Comparison of ENCODE assay signal across 17 cellular contexts in the genomic region with DNA sequence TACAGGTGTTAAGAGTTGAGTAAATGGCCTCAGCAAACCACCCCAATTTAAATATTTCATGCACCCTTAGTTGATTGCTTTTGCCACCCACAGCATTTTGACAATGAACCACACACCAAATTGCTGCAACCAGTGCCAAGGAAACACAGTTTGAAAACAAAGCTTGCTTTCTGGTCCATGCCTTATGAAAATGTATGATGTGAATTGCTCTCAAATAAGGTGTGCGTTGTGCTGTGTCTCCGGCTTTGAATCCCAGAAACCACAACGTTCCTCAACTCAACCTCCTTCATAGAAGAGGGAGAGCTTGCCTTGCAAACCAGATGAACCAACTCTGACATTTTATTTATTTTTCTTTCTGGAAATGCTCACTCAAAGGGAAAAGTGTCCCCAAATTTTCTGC.
DNase-seq lines count a peak whose midpoint lies in the region; ATAC-seq and TF ChIP-seq lines count a peak whose summit lies in the region.
"Had no signal": no experiment of that assay in that cellular context is flagged by ENCODE, and none has a peak within 500 bp of the region (broad histone marks: within the 10 kb centered on the region; RNA-seq: fewer than 3 reads in every experiment).

No MANE protein-coding gene starts in this region.

- H3K4me1 Mint-ChIP-seq in osteocyte (ENCODE audit: unreplicated experiment): no peaks in the 10 kb centered on the region
- H3K4me1 Mint-ChIP-seq: CD4-positive, CD25-positive, alpha-beta regulatory T cell had no signal

- DNase-seq in NCI-H748 (lab: John Stamatoyannopoulos, UW; ENCODE audit: unreplicated experiment) (peak; percentile 8), NCI-H748 treated with DMSO at 0.1 percent for 48 hours (lab: John Stamatoyannopoulos, UW) (no peak), SJSA1 (ENCODE audit: low read depth in 1 of 2, low spot score in 2 of 2) (peak; percentile 40 to 60), pons (ENCODE audit: low spot score) (peak; percentile 68), NCI-H2107 (lab: John Stamatoyannopoulos, UW) (no peak), osteocyte (ENCODE audit: extremely low spot score, unreplicated experiment) (no peak)
- DNase-seq: 8988T; AML-193; Calu3; CD4-positive, CD25-positive, alpha-beta regulatory T cell; DMS 273 treated with DMSO at 0.1 percent for 48 hours; GOT3; H9 had no signal

- no peaks in the 10 kb centered on the region for H3K9me3 Mint-ChIP-seq in osteocyte (ENCODE audit: unreplicated experiment)

- no peaks in the 10 kb centered on the region for H3K27me3 Mint-ChIP-seq in osteocyte (ENCODE audit: unreplicated experiment)
- H3K27me3 Mint-ChIP-seq: CD4-positive, CD25-positive, alpha-beta regulatory T cell had no signal

- H3K36me3 ChIP-seq in SJSA1: no peaks in the 10 kb centered on the region
- H3K36me3 ChIP-seq: BLaER1 treated with 17β-estradiol and CSF1 and Interleukin-3, amounts not matched to agents 10 nM and 100 nM had no signal

- no peaks in the 10 kb centered on the region for H3K27me3 ChIP-seq in SJSA1 (replicated peaks)
- H3K27me3 ChIP-seq: BLaER1 treated with 17β-estradiol and CSF1 and Interleukin-3, amounts not matched to agents 10 nM and 100 nM had no signal

- no peak for ATAC-seq in GM19452 (IDR thresholded peaks at IDR 0.05; ENCODE audit: unreplicated experiment)
- ATAC-seq: GM12878, HepG2 had no signal

- no peak overlapping the region for H3K4me3 ChIP-seq in SJSA1
- H3K4me3 ChIP-seq: BLaER1 treated with 17β-estradiol and CSF1 and Interleukin-3, amounts not matched to agents 10 nM and 100 nM; GM12878 had no signal

- no peak overlapping the region for H3K4me3 Mint-ChIP-seq in osteocyte (ENCODE audit: unreplicated experiment)
- H3K4me3 Mint-ChIP-seq: CD4-positive, CD25-positive, alpha-beta regulatory T cell; H9 had no signal

- H3K27ac Mint-ChIP-seq in osteocyte (ENCODE audit: unreplicated experiment): no peak overlapping the region
- H3K27ac Mint-ChIP-seq: CD4-positive, CD25-positive, alpha-beta regulatory T cell; H9 had no signal

- no peak for TF ChIP-seq CTCF in osteocyte (IDR thresholded peaks at IDR 0.05)

- H3K27ac ChIP-seq in SJSA1: no peak overlapping the region
- H3K27ac ChIP-seq: BLaER1 treated with 17β-estradiol and CSF1 and Interleukin-3, amounts not matched to agents 10 nM and 100 nM had no signal

- no peaks in the 10 kb centered on the region for H3K36me3 Mint-ChIP-seq in osteocyte (ENCODE audit: unreplicated experiment)
- H3K36me3 Mint-ChIP-seq: CD4-positive, CD25-positive, alpha-beta regulatory T cell had no signal

- peaks cover 5% of the 10 kb centered on the region for H3K4me1 ChIP-seq in SJSA1 (replicated peaks)
- H3K4me1 ChIP-seq: BLaER1 treated with 17β-estradiol and CSF1 and Interleukin-3, amounts not matched to agents 10 nM and 100 nM had no signal

- H3K9me3 ChIP-seq in SJSA1 (replicated peaks): no peaks in the 10 kb centered on the region

Comparison
In these comparisons a context has a peak if more than half of its experiments do, and no peak if none do; other contexts are left out.
1. DNase-seq: peak in NCI-H748 (single experiment), SJSA1 (2 of 2) and pons (single experiment); none in NCI-H748 treated with DMSO at 0.1 percent for 48 hours (single experiment), NCI-H2107 (single experiment) and osteocyte (single experiment).